In genomic region chr10:133308431-133309110, GRCh38 we compare ENCODE assay signal across 8 cellular contexts. TPM values are rescaled to one million over a fixed set of nuclear protein-coding genes. Genes with fewer than 3 reads are reported as not detected.
DNase-seq lines count a peak whose midpoint lies in the region; ATAC-seq, FAIRE-seq and TF ChIP-seq lines count a peak whose summit lies in the region.

TUBGCP2 (minus strand) TSS chr10:133308872; CDS start chr10:133302941, 5,931 bp downstream.
ZNF511 (plus strand) TSS chr10:133308914; CDS start chr10:133308944, 30 bp downstream.

- DNase-seq in NCI-H1436 (lab: John Stamatoyannopoulos, UW): peak; percentile 79
- DNase-seq in NCI-H1436 treated with DMSO at 0.1 percent for 48 hours (lab: John Stamatoyannopoulos, UW): no peak
- DNase-seq in NCI-H2171 (lab: John Stamatoyannopoulos, UW): peak; percentile 54
- peak; percentile 76 for DNase-seq in activated CD4-positive, CD25-positive, alpha-beta regulatory T cell treated with anti-CD3 and anti-CD28 coated beads, Interleukin-2, amount 50 U/mL, for 16 hours (ENCODE audit: low read depth, low spot score)
- peak; percentile 94 for DNase-seq in central memory CD4-positive, alpha-beta T cell
- DNase-seq in keratinocyte (ENCODE audit: low read depth, low spot score): peak; percentile 17
- peak; percentile 79 to 87 for DNase-seq in stimulated activated CD4-positive, alpha-beta T cell treated with anti-CD3 and anti-CD28 coated beads, Interleukin-15, amount 100 ng/mL, for 1 hour (ENCODE audit: low read depth in 1 of 2, low spot score in 1 of 2)

- no peak for FAIRE-seq in keratinocyte (lab: Jason Lieb, UNC)

- H4K20me1 ChIP-seq in keratinocyte (ENCODE audit: control insufficient read depth, extremely low read depth, insufficient read depth, low read length): peaks cover 3% of the 10 kb centered on the region

- H3K9me3 ChIP-seq in keratinocyte (ENCODE audit: control insufficient read depth, low read depth, low read length): no peaks in the 10 kb centered on the region

- peak in 2 of 3 experiments; percentile 21 to 32 for TF ChIP-seq CTCF in keratinocyte (optimal IDR thresholded peaks at IDR 0.05 in 1 of 3, IDR thresholded peaks at IDR 0.05 in 1 of 3, conservative IDR thresholded peaks at IDR 0.05 in 1 of 3; ENCODE audit: extremely low read depth in 1 of 3, insufficient read depth in 2 of 3, low read length in 3 of 3)

- peaks cover 15 to 17% of the 10 kb centered on the region in 2 experiments for H3K36me3 ChIP-seq in keratinocyte (ENCODE audit: control insufficient read depth in 2 of 2, extremely low read depth in 1 of 2, insufficient read depth in 2 of 2, low read length in 2 of 2)

- H3K9ac ChIP-seq in keratinocyte (ENCODE audit: control insufficient read depth, extremely low read depth, insufficient read depth, low read length): peak within 1 kb of the TSS; percentile 99

- peak within 1 kb of the TSS; percentile 98 for H3K27ac ChIP-seq in keratinocyte (ENCODE audit: control insufficient read depth, insufficient read depth, low read length)

- H3K4me2 ChIP-seq in keratinocyte (ENCODE audit: control insufficient read depth, extremely low read depth, insufficient read depth, low read depth, low read length): peak within 1 kb of the TSS; percentile 86

- peak; percentile 68 for ATAC-seq in HG02870 (IDR thresholded peaks at IDR 0.05; ENCODE audit: unreplicated experiment)

- H3K79me2 ChIP-seq in keratinocyte (ENCODE audit: control insufficient read depth, insufficient read depth, low read length): peaks cover 47% of the 10 kb centered on the region

- peak within 1 kb of the TSS; percentile 92 to 98 (median 97) for H3K4me3 ChIP-seq in keratinocyte (ENCODE audit: control insufficient read depth in 2 of 3, extremely low read depth in 1 of 3, insufficient read depth in 2 of 3, low read depth in 1 of 3, low read length in 3 of 3)

- dilution Hi-C loops in keratinocyte (cut with MboI; ENCODE audit: extremely low pct_ligation_motif_present, low sequenced_read_pairs): no loop called here

- H3K9me1 ChIP-seq in keratinocyte (ENCODE audit: control insufficient read depth, extremely low read depth, insufficient read depth, low read length): peaks cover 2% of the 10 kb centered on the region

- peaks cover 9% of the 10 kb centered on the region for H3K4me1 ChIP-seq in keratinocyte (ENCODE audit: control insufficient read depth, extremely low read depth, insufficient read depth, low read length)

- H3K27me3 ChIP-seq in keratinocyte (ENCODE audit: control insufficient read depth, extremely low read depth, insufficient read depth, low read length): no peaks in the 10 kb centered on the region

- H2AFZ ChIP-seq in keratinocyte (ENCODE audit: control insufficient read depth, low read length): peak within 1 kb of the TSS; percentile 80

RNA-seq across cellular contexts. Expression of gene TUBGCP2, which starts in this region (rescaled TPM):
- 38.0 to 55.8 TPM (median 48.2 TPM) in 3 replicates for polyA plus RNA-seq in keratinocyte
- polyA plus RNA-seq in keratinocyte (2011; ENCODE audit: low read depth): 18.0 TPM
- 40.3 and 41.4 TPM in 2 replicates for polyA plus RNA-seq in keratinocyte (2011; cell fraction: cytosol; rRNA removed)
- polyA plus RNA-seq in keratinocyte (2011; cell fraction: nucleus; rRNA removed): 58.3 and 61.5 TPM in 2 replicates
- 33.3 and 56.3 TPM in 2 replicates for polyA plus RNA-seq in keratinocyte (2012; ENCODE audit: low replicate concordance)
- 55.2 to 61.1 TPM (median 59.1 TPM) in 3 replicates for polyA minus RNA-seq in keratinocyte
- polyA minus RNA-seq in keratinocyte (2011; cell fraction: cytosol; rRNA and poly(A)+ RNA removed): 64.1 TPM
- 35.8 and 45.1 TPM in 2 replicates for polyA minus RNA-seq in keratinocyte (2011; cell fraction: nucleus; rRNA and poly(A)+ RNA removed)

RNA-seq across cellular contexts. Expression of gene ZNF511, which starts in this region (rescaled TPM):
- polyA plus RNA-seq in keratinocyte: 15.3 to 22.0 TPM (median 20.2 TPM) in 3 replicates
- polyA plus RNA-seq in keratinocyte (2011; ENCODE audit: low read depth): 13.8 TPM
- 11.8 and 12.5 TPM in 2 replicates for polyA plus RNA-seq in keratinocyte (2011; cell fraction: cytosol; rRNA removed)
- 7.4 and 8.4 TPM in 2 replicates for polyA plus RNA-seq in keratinocyte (2011; cell fraction: nucleus; rRNA removed)
- polyA plus RNA-seq in keratinocyte (2012; ENCODE audit: low replicate concordance): 8.7 and 29.5 TPM in 2 replicates
- polyA minus RNA-seq in keratinocyte: 11.4 to 25.4 TPM (median 11.7 TPM) in 3 replicates
- 15.0 TPM for polyA minus RNA-seq in keratinocyte (2011; cell fraction: cytosol; rRNA and poly(A)+ RNA removed)
- 2.8 and 3.7 TPM in 2 replicates for polyA minus RNA-seq in keratinocyte (2011; cell fraction: nucleus; rRNA and poly(A)+ RNA removed)
